8 cellular contexts compared by ENCODE assay signal in the genomic region with DNA sequence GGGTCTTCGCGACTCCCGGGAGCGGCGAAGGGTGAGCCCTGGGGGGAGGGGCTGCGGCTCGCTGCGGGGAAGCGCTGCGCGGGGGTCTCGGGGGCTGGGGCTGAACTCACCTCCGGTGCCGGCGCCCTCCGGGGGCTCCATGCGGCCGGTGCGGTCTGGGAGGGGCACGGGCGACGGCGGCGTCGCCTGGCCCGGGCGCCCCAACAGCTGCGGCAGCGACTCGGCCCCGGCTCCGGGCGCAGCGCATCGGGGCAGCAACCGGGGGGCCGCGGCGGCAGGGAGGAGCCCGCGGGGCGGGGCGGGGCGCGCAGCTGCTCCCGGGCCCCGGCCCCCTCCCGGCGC. TPM values are rescaled to one million over a fixed set of nuclear protein-coding genes. Genes with fewer than 3 reads are reported as not detected.
DNase-seq lines count a peak whose midpoint lies in the region; ATAC-seq, FAIRE-seq and TF ChIP-seq lines count a peak whose summit lies in the region.

A gene with protein sequence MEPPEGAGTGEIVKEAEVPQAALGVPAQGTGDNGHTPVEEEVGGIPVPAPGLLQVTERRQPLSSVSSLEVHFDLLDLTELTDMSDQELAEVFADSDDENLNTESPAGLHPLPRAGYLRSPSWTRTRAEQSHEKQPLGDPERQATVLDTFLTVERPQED (minus strand): TSS at position 256 of the 342 bp plus-strand sequence. CDS start 115 bp downstream, at position 141.

- DNase-seq in activated CD4-positive, alpha-beta T cell treated with anti-CD3 and anti-CD28 coated beads, Interleukin-2, amount 10 ng/mL, durations not matched to agents 7 days and 5 days = no peak
- DNase-seq in activated CD4-positive, alpha-beta T cell treated with anti-CD3 and anti-CD28 coated beads for 4 hours = no peak
- DNase-seq in GM12878 (ENCODE audit: low read depth, low spot score) (no peak), right lobe of liver (no peak), thoracic aorta (ENCODE audit: low spot score) (no peak), AML-193 (lab: John Stamatoyannopoulos, UW) (no peak), GM12892 (ENCODE audit: insufficient read length) (no peak), posterior vena cava (ENCODE audit: low spot score) (no peak)

- H3K27me3 Mint-ChIP-seq in activated CD4-positive, alpha-beta T cell treated with anti-CD3 and anti-CD28 coated beads, Interleukin-2, amount 10 ng/mL, durations not matched to agents 7 days and 5 days = peaks cover 27% of the 10 kb centered on the region

- H3K4me1 Mint-ChIP-seq in activated CD4-positive, alpha-beta T cell treated with anti-CD3 and anti-CD28 coated beads, Interleukin-2, amount 10 ng/mL, durations not matched to agents 7 days and 5 days = peaks cover 19% of the 10 kb centered on the region

- H3K4me1 ChIP-seq in GM12878 (ENCODE audit: control insufficient read depth, insufficient read depth, low read length) (no peaks in the 10 kb centered on the region), right lobe of liver (peaks cover 0 to 10% (median 3%) of the 10 kb centered on the region in 4 donors), thoracic aorta (ENCODE audit: control insufficient read depth in 1 of 2, low read depth in 2 of 2) (peaks cover 15 to 43% of the 10 kb centered on the region in 2 donors)

- in situ Hi-C loops in GM12878 (cut with MboI) = no loop called here

- RAD21 ChIA-PET in GM12878 (lab: Charles Lee; ENCODE audit: unreplicated experiment) = interaction anchor here (0.6 kb wide), 1 partner anchor 110 kb away, joined by 3 read pairs; no protein-coding TSS in a partner anchor

- peaks cover 4% of the 10 kb centered on the region for H3K9me3 Mint-ChIP-seq in activated CD4-positive, alpha-beta T cell treated with anti-CD3 and anti-CD28 coated beads, Interleukin-2, amount 10 ng/mL, durations not matched to agents 7 days and 5 days

- no peak within 1 kb of the TSS for H3K27ac Mint-ChIP-seq in activated CD4-positive, alpha-beta T cell treated with anti-CD3 and anti-CD28 coated beads, Interleukin-2, amount 10 ng/mL, durations not matched to agents 7 days and 5 days

- POLR2A ChIA-PET in activated CD4-positive, alpha-beta T cell treated with anti-CD3 and anti-CD28 coated beads, Interleukin-2, amount 10 ng/mL, durations not matched to agents 7 days and 5 days (lab: Charles Lee) = no interaction called here
- POLR2A ChIA-PET in GM12878 (lab: Charles Lee) = interaction anchor here (1.2 to 1.3 kb wide), 2 partner anchors 12 to 14 kb away, joined by 3 to 4 read pairs; no protein-coding TSS in a partner anchor

- H3K36me3 Mint-ChIP-seq in activated CD4-positive, alpha-beta T cell treated with anti-CD3 and anti-CD28 coated beads, Interleukin-2, amount 10 ng/mL, durations not matched to agents 7 days and 5 days (ENCODE audit: low read depth) = peaks cover 4% of the 10 kb centered on the region

- no peak for TF ChIP-seq EP300 in GM12878 (IDR thresholded peaks at IDR 0.05; ENCODE audit: borderline replicate concordance in 1 of 2, control insufficient read depth in 1 of 2, low read depth in 2 of 2, low read length in 2 of 2)

- H3K27me3 ChIP-seq in GM12878 (replicated peaks in 1 of 2; ENCODE audit: control insufficient read depth in 2 of 2, insufficient read depth in 2 of 2, low read length in 1 of 2) (peaks cover 5 to 7% of the 10 kb centered on the region in 2 experiments; a peak in 3 of 4 replicates), right lobe of liver (no peaks in the 10 kb centered on the region), thoracic aorta (replicated peaks; ENCODE audit: insufficient read depth) (no peaks in the 10 kb centered on the region)

- SMC1A ChIA-PET in GM12878 (lab: Charles Lee; ENCODE audit: uncharacterized antibody, unreplicated experiment) = no interaction called here

- no peaks in the 10 kb centered on the region for H4K20me1 ChIP-seq in GM12878 (ENCODE audit: control insufficient read depth, insufficient read depth)

- TF ChIP-seq RAD21 in GM12878 (IDR thresholded peaks at IDR 0.05; ENCODE audit: insufficient read depth, low read depth, low read length) = no peak

- ATAC-seq in GM12878 = no peak
- no peak for ATAC-seq in right lobe of liver
- no peak for ATAC-seq in thoracic aorta (ENCODE audit: insufficient number of reproducible peaks, low FRiP score, low read depth)

- H3K79me2 ChIP-seq in GM12878 (ENCODE audit: control insufficient read depth, insufficient read depth, low read length) = no peaks in the 10 kb centered on the region

- no peak within 1 kb of the TSS; the same call in 1 of the 2 replicates for H3K4me3 ChIP-seq in GM12878
- H3K4me3 ChIP-seq in right lobe of liver = peak within 1 kb of the TSS; percentile 56 to 64 (median 56)
- H3K4me3 ChIP-seq in thoracic aorta = peak within 1 kb of the TSS; percentile 80

- no peak within 1 kb of the TSS for H3K9ac ChIP-seq in GM12878 (ENCODE audit: control insufficient read depth, insufficient read depth, low read length)

- intact Hi-C loops in GM12878 (cut with micrococcal nuclease; ENCODE audit: unreplicated experiment) (no loop called here), right lobe of liver (cut with DNase I) (no loop called here), posterior vena cava (cut with DNase I) (loop anchor here in 1 of 2 donors (1.0 kb wide), 1 partner anchor 8 kb away; no protein-coding TSS in a partner anchor)

- no peak within 1 kb of the TSS for H2AFZ ChIP-seq in GM12878 (ENCODE audit: control insufficient read depth, low read depth, low read length)

- WGBS in GM12878 (ENCODE audit: insufficient coverage, insufficient replicate concordance, low lambda C conversion rate, missing lambda C conversion rate) = 1% methylated on average over 19 of the region's 49 CpGs
- no CpG with 5 or more reads among the region's 49 CpGs for WGBS in right lobe of liver (ENCODE audit: insufficient coverage, low coverage, low lambda C conversion rate, missing lambda C conversion rate)

- H3K27ac ChIP-seq in GM12878 (ENCODE audit: control insufficient read depth, insufficient read depth) = no peak within 1 kb of the TSS
- H3K27ac ChIP-seq in right lobe of liver = peak within 1 kb of the TSS in 2 of 3 donors; percentile 50 to 65
- peak within 1 kb of the TSS; percentile 37 to 47 for H3K27ac ChIP-seq in thoracic aorta

- H3K36me3 ChIP-seq in GM12878 (ENCODE audit: control insufficient read depth in 2 of 2, insufficient read depth in 2 of 2, low read length in 1 of 2) (no peaks in the 10 kb centered on the region), right lobe of liver (no peaks in the 10 kb centered on the region), thoracic aorta (no peaks in the 10 kb centered on the region)

- H3K9me3 ChIP-seq in GM12878 (replicated peaks; ENCODE audit: control insufficient read depth, insufficient read depth, low read length) (no peaks in the 10 kb centered on the region), right lobe of liver (no peaks in the 10 kb centered on the region), thoracic aorta (no peaks in the 10 kb centered on the region)

- TF ChIP-seq POLR2A in GM12878 (IDR thresholded peaks at IDR 0.05; ENCODE audit: low read depth, low read length) (no peak), right lobe of liver (IDR thresholded peaks at IDR 0.05) (no peak), GM12892 (IDR thresholded peaks at IDR 0.05; ENCODE audit: low read depth, low read length) (no peak)

- no peak for FAIRE-seq in GM12878 (lab: Jason Lieb, UNC)
- no peak for FAIRE-seq in GM12892 (lab: Jason Lieb, UNC)

- CTCF ChIA-PET in activated CD4-positive, alpha-beta T cell treated with anti-CD3 and anti-CD28 coated beads, Interleukin-2, amount 10 ng/mL, durations not matched to agents 7 days and 5 days (lab: Charles Lee) = no interaction called here
- CTCF ChIA-PET in GM12878 (lab: Yijun Ruan, JAX) = no interaction called here

- H3K4me2 ChIP-seq in GM12878 (ENCODE audit: control insufficient read depth, insufficient read depth) = 0 out of 2 replicates have a peak within 1 kb of the TSS, but pooled peaks have one; percentile 7

- no TSS peak for BruUV-seq in GM12878 (replicated peaks; lab: Mats Ljungman, UMichigan)

- peak within 1 kb of the TSS; percentile 65 for H3K4me3 Mint-ChIP-seq in activated CD4-positive, alpha-beta T cell treated with anti-CD3 and anti-CD28 coated beads, Interleukin-2, amount 10 ng/mL, durations not matched to agents 7 days and 5 days

- TF ChIP-seq CTCF in GM12878 (IDR thresholded peaks at IDR 0.05 in 2 of 3, conservative IDR thresholded peaks at IDR 0.05 in 1 of 3; ENCODE audit: control insufficient read depth in 2 of 3, extremely low read depth in 1 of 3, insufficient read depth in 1 of 3, low read depth in 3 of 3, low read length in 3 of 3) (no peak), right lobe of liver (IDR thresholded peaks at IDR 0.05) (no peak), thoracic aorta (IDR thresholded peaks at IDR 0.05) (no peak)

TF ChIP-seq in GM12878, 131 proteins besides CTCF, POLR2A, EP300 and RAD21:
- TF ChIP-seq BHLHE40 (IDR thresholded peaks at IDR 0.05; ENCODE audit: borderline replicate concordance in 1 of 2, low read depth in 2 of 2, low read length in 1 of 2) (0 out of 4 replicates have a peak, but pooled peaks of 1 of the 2 experiments have one; percentile 11), SMARCA5 (IDR thresholded peaks at IDR 0.05) (0 out of 2 replicates have a peak, but pooled peaks have one; percentile 25), SIN3A (IDR thresholded peaks at IDR 0.05; ENCODE audit: low read depth, low read length) (no peak)

RNA-seq across cellular contexts. Expression of the gene that starts here (rescaled TPM):
- total RNA-seq in activated CD4-positive, alpha-beta T cell treated with anti-CD3 and anti-CD28 coated beads, Interleukin-2, amount 10 ng/mL, durations not matched to agents 7 days and 5 days = under 1 TPM; 0.07 to 0.15 TPM
- 3.7 and 4.0 TPM in 2 replicates for total RNA-seq in GM12878 (2013; cell fraction: nucleolus; rRNA removed)
- 0.45 and 0.54 TPM in 2 replicates for total RNA-seq in GM12878 (2014; rRNA removed)
- 0.63 and 0.92 TPM in 2 replicates for total RNA-seq in GM12878 (2014; rRNA removed; fragmentation: Illumina TruSeq; extraction: Trizol)
- total RNA-seq in GM12878 (2021) = 1.3 and 1.5 TPM in 2 replicates
- 2.5 TPM for polyA plus RNA-seq in GM12878 (2011; ENCODE audit: low read depth)
- polyA plus RNA-seq in GM12878 (2011; rRNA removed) = 2.8 and 4.6 TPM in 2 replicates
- 9.2 and 9.6 TPM in 2 replicates for polyA plus RNA-seq in GM12878 (2011; cell fraction: cytosol; rRNA removed)
- 5.9 and 10.9 TPM in 2 replicates for polyA plus RNA-seq in GM12878 (2011; cell fraction: nucleus; rRNA removed)
- polyA plus RNA-seq in GM12878 (2012) = 2.4 and 3.7 TPM in 2 replicates
- 0.70 and 0.91 TPM in 2 replicates for polyA plus RNA-seq in GM12878 (2014; fragmentation: Illumina TruSeq; extraction: Trizol)
- polyA plus RNA-seq in GM12878 (2014; fragmentation: Nextera tagmentation; extraction: Ambion mirVana) = under 1 TPM; 0.06 to 0.09 TPM
- 1.4 and 2.4 TPM in 2 replicates for polyA plus RNA-seq in GM12878 (2014; rRNA removed)
- under 1 TPM; 0.28 to 0.48 TPM for polyA plus RNA-seq in GM12878 (2016; fragmentation: Nextera tagmentation; extraction: Ambion mirVana)
- polyA minus RNA-seq in GM12878 (2011; rRNA and poly(A)+ RNA removed) = 2.0 and 7.6 TPM in 2 replicates
- polyA minus RNA-seq in GM12878 (2011; cell fraction: cytosol; rRNA and poly(A)+ RNA removed) = 2.8 TPM in 2 replicates
- polyA minus RNA-seq in GM12878 (2011; cell fraction: nucleus; rRNA and poly(A)+ RNA removed) = 2.4 and 2.6 TPM in 2 replicates
- 10 to 100 TPM in 3 of 6 experiments, 1 to 10 TPM in 3; 2.6 to 17.5 (median 7.6) TPM for total RNA-seq in right lobe of liver
- 10 to 100 TPM in 1 of 2 donors, 1 to 10 TPM in 1; 8.7 to 19.9 TPM for total RNA-seq in thoracic aorta
- polyA plus RNA-seq in GM12892 (2012; ENCODE audit: missing spikeins) = 2.1 TPM
- 1 to 10 TPM in 1 of 2 donors, under 1 TPM in 1; 0.88 to 2.7 TPM for total RNA-seq in posterior vena cava
